Comparison of ENCODE assay signal across 1 cellular context in the genomic region with DNA sequence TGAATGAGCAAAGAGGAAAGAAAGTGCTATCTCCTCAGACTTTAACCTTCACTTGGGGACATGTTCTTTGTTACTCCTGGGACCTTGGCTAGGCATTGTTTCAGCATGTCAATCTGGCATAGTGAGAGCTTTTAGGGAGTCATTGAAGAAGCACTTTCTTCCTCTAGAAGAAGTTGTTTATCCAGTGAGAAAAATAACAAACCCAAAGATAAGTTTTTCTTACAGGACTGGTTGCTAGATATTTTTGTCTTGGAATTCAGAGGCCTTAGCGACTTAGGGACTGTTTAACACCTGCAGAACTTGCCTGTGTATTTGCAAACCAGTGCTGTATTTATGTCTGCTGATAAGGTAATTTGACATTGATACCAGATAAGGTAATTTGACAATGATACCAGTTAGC.
TF ChIP-seq lines count a peak whose summit lies in the region.

No MANE protein-coding gene starts in this region.

TF ChIP-seq in GM23338, 12 proteins besides CTCF, POLR2A, EP300 and RAD21 (continued from another document):
- TF ChIP-seq ZNF462 (CRISPR knock-in tag; IDR thresholded peaks at IDR 0.05), result no peak
- TF ChIP-seq ETS1 (IDR thresholded peaks at IDR 0.05), result no peak
- TF ChIP-seq STAT1 (IDR thresholded peaks at IDR 0.05; ENCODE audit: unreplicated experiment), result no peak
- TF ChIP-seq, protein P1, sequence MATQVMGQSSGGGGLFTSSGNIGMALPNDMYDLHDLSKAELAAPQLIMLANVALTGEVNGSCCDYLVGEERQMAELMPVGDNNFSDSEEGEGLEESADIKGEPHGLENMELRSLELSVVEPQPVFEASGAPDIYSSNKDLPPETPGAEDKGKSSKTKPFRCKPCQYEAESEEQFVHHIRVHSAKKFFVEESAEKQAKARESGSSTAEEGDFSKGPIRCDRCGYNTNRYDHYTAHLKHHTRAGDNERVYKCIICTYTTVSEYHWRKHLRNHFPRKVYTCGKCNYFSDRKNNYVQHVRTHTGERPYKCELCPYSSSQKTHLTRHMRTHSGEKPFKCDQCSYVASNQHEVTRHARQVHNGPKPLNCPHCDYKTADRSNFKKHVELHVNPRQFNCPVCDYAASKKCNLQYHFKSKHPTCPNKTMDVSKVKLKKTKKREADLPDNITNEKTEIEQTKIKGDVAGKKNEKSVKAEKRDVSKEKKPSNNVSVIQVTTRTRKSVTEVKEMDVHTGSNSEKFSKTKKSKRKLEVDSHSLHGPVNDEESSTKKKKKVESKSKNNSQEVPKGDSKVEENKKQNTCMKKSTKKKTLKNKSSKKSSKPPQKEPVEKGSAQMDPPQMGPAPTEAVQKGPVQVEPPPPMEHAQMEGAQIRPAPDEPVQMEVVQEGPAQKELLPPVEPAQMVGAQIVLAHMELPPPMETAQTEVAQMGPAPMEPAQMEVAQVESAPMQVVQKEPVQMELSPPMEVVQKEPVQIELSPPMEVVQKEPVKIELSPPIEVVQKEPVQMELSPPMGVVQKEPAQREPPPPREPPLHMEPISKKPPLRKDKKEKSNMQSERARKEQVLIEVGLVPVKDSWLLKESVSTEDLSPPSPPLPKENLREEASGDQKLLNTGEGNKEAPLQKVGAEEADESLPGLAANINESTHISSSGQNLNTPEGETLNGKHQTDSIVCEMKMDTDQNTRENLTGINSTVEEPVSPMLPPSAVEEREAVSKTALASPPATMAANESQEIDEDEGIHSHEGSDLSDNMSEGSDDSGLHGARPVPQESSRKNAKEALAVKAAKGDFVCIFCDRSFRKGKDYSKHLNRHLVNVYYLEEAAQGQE (IDR thresholded peaks at IDR 0.05; ENCODE audit: unreplicated experiment), result no peak
- TF ChIP-seq JUNB (IDR thresholded peaks at IDR 0.05; ENCODE audit: unreplicated experiment), result no peak
- TF ChIP-seq ZNF331 (CRISPR knock-in tag; IDR thresholded peaks at IDR 0.05; ENCODE audit: low read depth), result no peak
- no peak for TF ChIP-seq EZH2phosphoT487 (IDR thresholded peaks at IDR 0.05; ENCODE audit: unreplicated experiment)
- TF ChIP-seq CREB1 (CRISPR knock-in tag; IDR thresholded peaks at IDR 0.05; ENCODE audit: low read depth), result no peak
- TF ChIP-seq NANOG (IDR thresholded peaks at IDR 0.05; ENCODE audit: borderline replicate concordance), result no peak
